24 cellular contexts compared by ENCODE assay signal in genomic region chr5:59065551-59065950, GRCh38.
A peak's percentile ranks its signal among the peaks of the same experiment; 100 is the strongest.
DNase-seq lines count a peak whose midpoint lies in the region; ATAC-seq, FAIRE-seq and TF ChIP-seq lines count a peak whose summit lies in the region.
"Had no signal": no experiment of that assay in that cellular context is flagged by ENCODE, and none has a peak within 500 bp of the region (broad histone marks: within the 10 kb centered on the region; RNA-seq: fewer than 3 reads in every experiment).

No MANE protein-coding gene starts in this region.

- peaks cover 26% of the 10 kb centered on the region for H3K4me1 Mint-ChIP-seq in astrocyte (ENCODE audit: low read depth, unreplicated experiment)
- H3K4me1 Mint-ChIP-seq in activated T-cell treated with anti-CD3 and anti-CD28 coated beads, Interleukin-2, amount 50 U/mL, for 24 hours (ENCODE audit: low read depth), result peaks cover 7% of the 10 kb centered on the region
- H3K4me1 Mint-ChIP-seq: activated CD4-positive, alpha-beta T cell treated with anti-CD3 and anti-CD28 coated beads, Interleukin-2, amount 10 ng/mL, durations not matched to agents 7 days and 5 days; CD14-positive monocyte had no signal

- H3K9me3 ChIP-seq in astrocyte (ENCODE audit: insufficient read depth, low read depth, low read length), result no peaks in the 10 kb centered on the region
- H3K9me3 ChIP-seq: left ventricle myocardium inferior, prostate gland had no signal

- H3K27me3 ChIP-seq in ACC112 (ENCODE audit: insufficient read depth, low read length) (no peaks in the 10 kb centered on the region), astrocyte (ENCODE audit: insufficient read depth, low read length) (no peaks in the 10 kb centered on the region)

- H3K4me3 ChIP-seq in ACC112 (ENCODE audit: low read depth, low read length) (peak overlapping the region; percentile 18; the same call in 1 of the 2 replicates), astrocyte (ENCODE audit: insufficient read depth, low read depth, low read length) (no peak overlapping the region)
- H3K4me3 ChIP-seq: GM23338, left ventricle myocardium inferior, prostate gland had no signal

- DNase-seq in H54 (ENCODE audit: insufficient read length, low spot score) (no peak), astrocyte (ENCODE audit: low read depth) (peak; percentile 41), iris pigment epithelial cell (ENCODE audit: low read depth) (peak; percentile 81), occipital lobe (lab: John Stamatoyannopoulos, UW) (no peak), HUDEP-2 (lab: John Stamatoyannopoulos, UW; ENCODE audit: unreplicated experiment in 76 of 76) (no peak), omental fat pad (ENCODE audit: low spot score) (no peak)
- no peak for DNase-seq in activated T-cell treated with anti-CD3 and anti-CD28 coated beads, Interleukin-2, amount 50 U/mL, for 24 hours
- DNase-seq: activated CD4-positive, alpha-beta T cell treated with anti-CD3 and anti-CD28 coated beads, Interleukin-2, amount 10 ng/mL, durations not matched to agents 7 days and 5 days; caudate nucleus; erythroblast; GF-D8; glutamatergic neuron; left ventricle myocardium inferior; NCI-H187 treated with DMSO at 0.1 percent for 48 hours; OCI-M1; SIG-M5; T-helper 1 cell had no signal

- no peaks in the 10 kb centered on the region for H4K20me1 ChIP-seq in astrocyte (ENCODE audit: insufficient read depth, low read length)

- ATAC-seq in omental fat pad (ENCODE audit: low FRiP score), result no peak
- ATAC-seq: GM23338 had no signal

- H3K9me3 Mint-ChIP-seq in astrocyte (ENCODE audit: unreplicated experiment), result no peaks in the 10 kb centered on the region
- H3K9me3 Mint-ChIP-seq in activated T-cell treated with anti-CD3 and anti-CD28 coated beads, Interleukin-2, amount 50 U/mL, for 24 hours, result no peaks in the 10 kb centered on the region
- H3K9me3 Mint-ChIP-seq: GM23338 had no signal

- H3K9ac ChIP-seq in astrocyte (ENCODE audit: low read length), result no peak overlapping the region

- FAIRE-seq in H54 (lab: Jason Lieb, UNC) (peak; percentile 64), astrocyte (lab: Jason Lieb, UNC) (peak; percentile 84)
- FAIRE-seq: A204.1, GM12892, GM19239 had no signal

- H3K36me3 ChIP-seq in ACC112 (ENCODE audit: insufficient read depth, low read length) (no peaks in the 10 kb centered on the region), astrocyte (ENCODE audit: insufficient read depth, low read length) (no peaks in the 10 kb centered on the region)
- H3K36me3 ChIP-seq: left ventricle myocardium inferior, prostate gland had no signal

- no peak for TF ChIP-seq CTCF in astrocyte (IDR thresholded peaks at IDR 0.05; ENCODE audit: insufficient read depth, low read depth, low read length)
- no peak for TF ChIP-seq CTCF in omental fat pad (IDR thresholded peaks at IDR 0.05)

- peak overlapping the region; percentile 95 for H3K27ac ChIP-seq in ACC112 (ENCODE audit: low read depth, low read length)
- H3K27ac ChIP-seq in astrocyte (ENCODE audit: low read depth, low read length), result peak overlapping the region; percentile 55
- H3K27ac ChIP-seq: left ventricle myocardium inferior, prostate gland had no signal

- H3K27me3 Mint-ChIP-seq in astrocyte (ENCODE audit: low read depth, unreplicated experiment), result no peaks in the 10 kb centered on the region
- H3K27me3 Mint-ChIP-seq in activated T-cell treated with anti-CD3 and anti-CD28 coated beads, Interleukin-2, amount 50 U/mL, for 24 hours, result no peaks in the 10 kb centered on the region

- TF ChIP-seq POLR2A in H54 (IDR thresholded peaks at IDR 0.05; ENCODE audit: low read depth, low read length), result no peak

- no peak overlapping the region for H2AFZ ChIP-seq in ACC112 (ENCODE audit: low read length, unreplicated experiment)
- H2AFZ ChIP-seq in astrocyte (ENCODE audit: low read depth, low read length), result no peak overlapping the region
- H2AFZ ChIP-seq: GM23338 had no signal

- no peaks in the 10 kb centered on the region for H3K36me3 Mint-ChIP-seq in astrocyte (ENCODE audit: low read depth, unreplicated experiment)
- H3K36me3 Mint-ChIP-seq in activated T-cell treated with anti-CD3 and anti-CD28 coated beads, Interleukin-2, amount 50 U/mL, for 24 hours (ENCODE audit: low read depth), result no peaks in the 10 kb centered on the region

- H3K79me2 ChIP-seq in ACC112 (ENCODE audit: control insufficient read depth, insufficient read depth, low read length, unreplicated experiment), result no peaks in the 10 kb centered on the region
- no peaks in the 10 kb centered on the region for H3K79me2 ChIP-seq in astrocyte (ENCODE audit: insufficient read depth, low read length)

- H3K4me2 ChIP-seq in astrocyte (ENCODE audit: low read length), result peak overlapping the region; percentile 47
- H3K4me2 ChIP-seq: GM23338 had no signal

- H3K4me1 ChIP-seq in ACC112 (ENCODE audit: control insufficient read depth, insufficient read depth, low read length, unreplicated experiment) (peaks cover 78% of the 10 kb centered on the region), astrocyte (ENCODE audit: insufficient read depth, low read length) (peaks cover 12% of the 10 kb centered on the region)
- H3K4me1 ChIP-seq: prostate gland had no signal

- H3K4me3 Mint-ChIP-seq in astrocyte (ENCODE audit: unreplicated experiment), result no peak overlapping the region
- H3K4me3 Mint-ChIP-seq in activated T-cell treated with anti-CD3 and anti-CD28 coated beads, Interleukin-2, amount 50 U/mL, for 24 hours, result no peak overlapping the region
- H3K4me3 Mint-ChIP-seq: activated CD4-positive, alpha-beta T cell treated with anti-CD3 and anti-CD28 coated beads, Interleukin-2, amount 10 ng/mL, durations not matched to agents 7 days and 5 days; CD14-positive monocyte; GM23338 had no signal

- H3K27ac Mint-ChIP-seq in astrocyte (ENCODE audit: unreplicated experiment), result no peak overlapping the region
- no peak overlapping the region for H3K27ac Mint-ChIP-seq in activated T-cell treated with anti-CD3 and anti-CD28 coated beads, Interleukin-2, amount 50 U/mL, for 24 hours
- H3K27ac Mint-ChIP-seq: activated CD4-positive, alpha-beta T cell treated with anti-CD3 and anti-CD28 coated beads, Interleukin-2, amount 10 ng/mL, durations not matched to agents 7 days and 5 days; GM23338 had no signal

Comparison
In these comparisons a context has a peak if more than half of its experiments do, and no peak if none do; other contexts are left out.
1. DNase-seq: peak in astrocyte (single experiment) and iris pigment epithelial cell (single experiment); none in H54 (single experiment), occipital lobe (single experiment), HUDEP-2 (0 of 76), omental fat pad (single experiment) and activated T-cell treated with anti-CD3 and anti-CD28 coated beads, Interleukin-2, amount 50 U/mL, for 24 hours (single experiment).